Comparison of ENCODE assay signal across 18 cellular contexts in genomic region chr5:96654209-96654608, GRCh38. TPM values are rescaled to one million over a fixed set of nuclear protein-coding genes. Genes with fewer than 3 reads are reported as not detected.
A peak's percentile ranks its signal among the peaks of the same experiment; 100 is the strongest.
DNase-seq lines count a peak whose midpoint lies in the region; ATAC-seq, FAIRE-seq and TF ChIP-seq lines count a peak whose summit lies in the region.
"Had no signal": no experiment of that assay in that cellular context is flagged by ENCODE, and none has a peak within 500 bp of the region (broad histone marks: within the 10 kb centered on the region; RNA-seq: fewer than 3 reads in every experiment).

No MANE protein-coding gene starts in this region.

- no peak for DNase-seq in RWPE2 (ENCODE audit: low spot score)
- no peak for DNase-seq in memory B cell (ENCODE audit: low spot score in 2 of 2)
- no peak for DNase-seq in RCC 7860 (ENCODE audit: low spot score)
- no peak for DNase-seq in posterior vena cava (ENCODE audit: low spot score)
- DNase-seq: GF-D8, H7, Kasumi-1, NCI-H1105, NCI-H1694, NCI-H510A treated with DMSO at 0.1 percent for 48 hours, NCI-H82, SHP77 treated with DMSO at 0.1 percent for 48 hours had no signal

- H3K9me3 ChIP-seq in RWPE2 (ENCODE audit: severe bottlenecking): no peaks in the 10 kb centered on the region
- H3K9me3 ChIP-seq: BLaER1 treated with 17β-estradiol and CSF1 and Interleukin-3, amounts not matched to agents 10 nM and 100 nM had no signal

- H3K4me1 Mint-ChIP-seq in memory B cell: peaks cover 12% of the 10 kb centered on the region

- peak; percentile 36 for ATAC-seq in GM18498 (IDR thresholded peaks at IDR 0.05; ENCODE audit: unreplicated experiment)
- ATAC-seq in RWPE2 (ENCODE audit: low read depth): no peak
- no peak for ATAC-seq in memory B cell (ENCODE audit: low read depth)
- no peak for ATAC-seq in GM21381 (IDR thresholded peaks at IDR 0.05; ENCODE audit: unreplicated experiment)

- H3K4me3 Mint-ChIP-seq in memory B cell: peak overlapping the region; percentile 1

- no peaks in the 10 kb centered on the region for H3K36me3 Mint-ChIP-seq in memory B cell

- H3K79me2 ChIP-seq in ACC112 (ENCODE audit: control insufficient read depth, insufficient read depth, low read length, unreplicated experiment): no peaks in the 10 kb centered on the region

- peaks cover 5% of the 10 kb centered on the region for H3K27me3 Mint-ChIP-seq in memory B cell

- intact Hi-C loops in posterior vena cava (cut with DNase I): no loop called here

- H3K27me3 ChIP-seq in ACC112 (ENCODE audit: insufficient read depth, low read length) (no peaks in the 10 kb centered on the region), RWPE2 (ENCODE audit: insufficient read depth, poor library complexity, severe bottlenecking) (no peaks in the 10 kb centered on the region)

- H3K9me3 Mint-ChIP-seq in memory B cell: no peaks in the 10 kb centered on the region

- FAIRE-seq in RCC 7860 (lab: Jason Lieb, UNC): no peak
- FAIRE-seq: A204.1, GM12892 had no signal

- H3K4me3 ChIP-seq in ACC112 (ENCODE audit: low read depth, low read length): no peak overlapping the region
- no peak overlapping the region for H3K4me3 ChIP-seq in RWPE2 (ENCODE audit: severe bottlenecking)
- H3K4me3 ChIP-seq: BLaER1 treated with 17β-estradiol and CSF1 and Interleukin-3, amounts not matched to agents 10 nM and 100 nM had no signal

- H3K27ac ChIP-seq in ACC112 (ENCODE audit: low read depth, low read length) (no peak overlapping the region), RWPE2 (ENCODE audit: poor library complexity, severe bottlenecking) (peak overlapping the region; percentile 82)
- H3K27ac ChIP-seq: BLaER1 treated with 17β-estradiol and CSF1 and Interleukin-3, amounts not matched to agents 10 nM and 100 nM had no signal

- no peak overlapping the region for H3K27ac Mint-ChIP-seq in memory B cell

- H3K4me1 ChIP-seq in ACC112 (ENCODE audit: control insufficient read depth, insufficient read depth, low read length, unreplicated experiment) (peaks cover 46% of the 10 kb centered on the region), RWPE2 (ENCODE audit: insufficient read depth, poor library complexity, severe bottlenecking) (peaks cover 70% of the 10 kb centered on the region)

- H3K36me3 ChIP-seq in ACC112 (ENCODE audit: insufficient read depth, low read length) (no peaks in the 10 kb centered on the region), RWPE2 (ENCODE audit: low read depth) (no peaks in the 10 kb centered on the region)
- H3K36me3 ChIP-seq: BLaER1 treated with 17β-estradiol and CSF1 and Interleukin-3, amounts not matched to agents 10 nM and 100 nM had no signal

- H2AFZ ChIP-seq in ACC112 (ENCODE audit: low read length, unreplicated experiment): peak overlapping the region; percentile 8

- TF ChIP-seq CTCF in RWPE2 (IDR thresholded peaks at IDR 0.05; ENCODE audit: poor library complexity, severe bottlenecking): no peak

RNA-seq across cellular contexts. Expression of gene CAST, which starts 8.0 kb away (rescaled TPM):
- 100 to 1,000 TPM; 278 to 312 TPM for total RNA-seq in posterior vena cava
